ENCODE assay signal across 2 cellular contexts in genomic region chr7:90157331-90157730, GRCh38. TPM values are rescaled to one million over a fixed set of nuclear protein-coding genes. Genes with fewer than 3 reads are reported as not detected.
"Had no signal": no experiment of that assay in that cellular context is flagged by ENCODE, and none has a peak within 500 bp of the region (broad histone marks: within the 10 kb centered on the region; RNA-seq: fewer than 3 reads in every experiment).

No MANE protein-coding gene starts in this region.

RNA-seq across cellular contexts. Expression of gene STEAP1, which starts 3.1 kb away (rescaled TPM):
- total RNA-seq: activated CD4-positive, alpha-beta T cell treated with anti-CD3 and anti-CD28 coated beads, Interleukin-2, amount 10 ng/mL, durations not matched to agents 7 days and 5 days; T-helper 17 cell had no signal

RNA-seq across cellular contexts. Expression of gene STEAP2, which starts 54.2 kb away (rescaled TPM):
- total RNA-seq: activated CD4-positive, alpha-beta T cell treated with anti-CD3 and anti-CD28 coated beads, Interleukin-2, amount 10 ng/mL, durations not matched to agents 7 days and 5 days; T-helper 17 cell had no signal
